Comparison of ENCODE assay signal across 8 cellular contexts in the genomic region with DNA sequence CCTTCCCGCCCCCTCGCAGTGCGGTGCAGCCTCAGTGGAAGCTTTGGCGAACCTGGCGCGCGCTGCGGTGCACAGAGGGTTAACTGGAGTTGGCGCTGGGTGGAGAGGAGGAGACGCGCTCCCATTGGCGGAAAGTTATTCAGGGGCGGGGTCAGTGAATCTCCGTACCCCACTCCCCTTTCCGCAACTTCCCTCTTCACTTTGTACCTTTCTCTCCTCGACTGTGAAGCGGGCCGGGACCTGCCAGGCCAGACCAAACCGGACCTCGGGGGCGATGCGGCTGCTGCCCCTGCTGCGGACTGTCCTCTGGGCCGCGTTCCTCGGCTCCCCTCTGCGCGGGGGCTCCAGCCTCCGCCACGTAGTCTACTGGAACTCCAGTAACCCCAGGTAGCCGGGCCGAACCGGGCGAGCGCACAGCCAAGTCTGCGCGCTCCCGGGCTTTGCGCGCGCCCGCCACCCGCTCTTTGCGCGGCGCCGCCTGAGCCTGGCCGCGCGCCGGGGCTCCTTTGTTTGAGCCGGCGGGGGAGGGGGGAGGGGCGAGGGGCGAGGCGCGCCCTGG. TPM values are rescaled to one million over a fixed set of nuclear protein-coding genes. Genes with fewer than 3 reads are reported as not detected.
DNase-seq lines count a peak whose midpoint lies in the region; ATAC-seq and TF ChIP-seq lines count a peak whose summit lies in the region.

A gene with protein sequence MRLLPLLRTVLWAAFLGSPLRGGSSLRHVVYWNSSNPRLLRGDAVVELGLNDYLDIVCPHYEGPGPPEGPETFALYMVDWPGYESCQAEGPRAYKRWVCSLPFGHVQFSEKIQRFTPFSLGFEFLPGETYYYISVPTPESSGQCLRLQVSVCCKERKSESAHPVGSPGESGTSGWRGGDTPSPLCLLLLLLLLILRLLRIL (plus strand): TSS at position 191 of the 559 bp plus-strand sequence. CDS start 84 bp downstream, at position 275.

- peak within 1 kb of the TSS; percentile 22; the same call in 1 of the 2 replicates for H2AFZ ChIP-seq in OCI-LY3 (ENCODE audit: low read depth, low read length)

- peaks cover 13% of the 10 kb centered on the region for H3K79me2 ChIP-seq in OCI-LY3 (ENCODE audit: low read length)

- H3K9me3 ChIP-seq in OCI-LY3 (ENCODE audit: insufficient read depth, low read length) = no peaks in the 10 kb centered on the region

- peak; percentile 93 for DNase-seq in GM19238 (ENCODE audit: insufficient read length, low spot score)
- peak; percentile 88 for DNase-seq in activated CD8-positive, alpha-beta memory T cell treated with anti-CD3 and anti-CD28 coated beads, Interleukin-2, amount 50 U/mL, for 48 hours
- peak; percentile 95 for DNase-seq in epidermal melanocyte (ENCODE audit: insufficient read length, low spot score)
- peak; percentile 88 for DNase-seq in mucosa of gallbladder (ENCODE audit: low spot score)
- peak; percentile 88 for DNase-seq in stimulated activated CD8-positive, alpha-beta memory T cell treated with anti-CD3 and anti-CD28 coated beads, Interleukin-4, amount 100 ng/mL, for 48 hours

- H3K4me2 ChIP-seq in OCI-LY3 (ENCODE audit: low read length) = peak within 1 kb of the TSS; percentile 91

- TF ChIP-seq CTCF in C4-2B (conservative IDR thresholded peaks at IDR 0.05) (no peak), OCI-LY3 (IDR thresholded peaks at IDR 0.05; ENCODE audit: low read depth, low read length) (no peak)

- no peaks in the 10 kb centered on the region for H3K27me3 ChIP-seq in OCI-LY3 (ENCODE audit: low read depth, low read length)

- H3K27ac ChIP-seq in C4-2B (peak within 1 kb of the TSS; percentile 91), OCI-LY3 (ENCODE audit: low read length) (peak within 1 kb of the TSS; percentile 71)

- peak within 1 kb of the TSS; percentile 85 for H3K9ac ChIP-seq in OCI-LY3 (ENCODE audit: low read length)

- peaks cover 16% of the 10 kb centered on the region for H3K36me3 ChIP-seq in OCI-LY3 (replicated peaks; ENCODE audit: low read depth, low read length)

- ATAC-seq in HG03469 (IDR thresholded peaks at IDR 0.05; ENCODE audit: unreplicated experiment) = peak; percentile 48

- peak within 1 kb of the TSS; percentile 83 for H3K4me3 ChIP-seq in OCI-LY3 (ENCODE audit: low read length)

- peaks cover 26% of the 10 kb centered on the region for H3K4me1 ChIP-seq in OCI-LY3 (ENCODE audit: low read length)

- peaks cover 10% of the 10 kb centered on the region; the same call in 1 of the 2 replicates for H4K20me1 ChIP-seq in OCI-LY3 (ENCODE audit: insufficient read depth, low read length)

RNA-seq across cellular contexts. Expression of the gene that starts here (rescaled TPM):
- 12.8 TPM for total RNA-seq in mucosa of gallbladder

Comparison
In these comparisons a context has a peak if more than half of its experiments do, and no peak if none do; other contexts are left out.
1. Peak in every context shown above with its lines: DNase-seq, ATAC-seq, H3K4me3 ChIP-seq and H3K27ac ChIP-seq.